In the genomic region with DNA sequence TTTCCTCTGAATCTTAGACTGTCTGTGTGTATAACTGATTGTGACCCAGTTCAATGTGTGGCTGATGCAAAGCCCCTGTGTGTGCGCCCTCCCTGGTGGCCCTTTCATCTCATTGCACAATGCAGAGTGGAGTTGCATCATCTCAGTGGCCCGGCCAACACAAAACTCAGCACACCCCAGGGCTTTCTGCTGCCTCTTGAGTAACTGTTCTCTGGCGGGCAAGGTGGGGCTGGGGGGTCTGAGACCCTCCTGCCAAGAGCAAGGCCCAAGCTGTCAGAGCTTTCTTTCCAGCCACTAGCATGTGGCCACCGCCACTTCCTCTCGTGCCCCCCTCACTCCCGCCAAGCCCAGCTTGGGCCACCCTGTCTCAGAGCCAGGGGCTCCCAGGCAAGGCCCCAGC, we compare ENCODE assay signal across 9 cellular contexts.
DNase-seq lines count a peak whose midpoint lies in the region; ATAC-seq, FAIRE-seq and TF ChIP-seq lines count a peak whose summit lies in the region.
"Had no signal": no experiment of that assay in that cellular context is flagged by ENCODE, and none has a peak within 500 bp of the region (broad histone marks: within the 10 kb centered on the region; RNA-seq: fewer than 3 reads in every experiment).

No MANE protein-coding gene starts in this region.

- H2BK20ac ChIP-seq in H1 (ENCODE audit: low read length) = no peak overlapping the region; the same call in 1 of the 2 replicates

- no peak for TF ChIP-seq RAD21 in H1 (IDR thresholded peaks at IDR 0.05 in 1 of 2, conservative IDR thresholded peaks at IDR 0.05 in 1 of 2; ENCODE audit: low read depth in 2 of 2, low read length in 2 of 2)

- H2BK15ac ChIP-seq in H1 (ENCODE audit: low read length) = 0 out of 2 replicates have a peak overlapping the region, but pooled peaks have one; percentile 72

- peaks cover 2% of the 10 kb centered on the region; the same call in 1 of the 2 replicates for H3K23me2 ChIP-seq in H1 (ENCODE audit: low read depth, low read length)

- no peaks in the 10 kb centered on the region for H3K79me2 ChIP-seq in DND-41 (ENCODE audit: insufficient read depth, low read length)
- no peaks in the 10 kb centered on the region for H3K79me2 ChIP-seq in H1 (ENCODE audit: control insufficient read depth in 1 of 2, insufficient read depth in 2 of 2, low read length in 2 of 2)
- no peaks in the 10 kb centered on the region for H3K79me2 ChIP-seq in neural progenitor cell (ENCODE audit: low read depth)

- no peaks in the 10 kb centered on the region for H4K20me1 ChIP-seq in DND-41 (ENCODE audit: insufficient read depth, low read length)
- no peaks in the 10 kb centered on the region for H4K20me1 ChIP-seq in H1 (replicated peaks in 1 of 2; ENCODE audit: control insufficient read depth in 1 of 2, insufficient read depth in 2 of 2, low read length in 2 of 2)
- H4K20me1 ChIP-seq in neural progenitor cell (ENCODE audit: low read depth) = no peaks in the 10 kb centered on the region

- no peak overlapping the region for H3K23ac ChIP-seq in H1 (ENCODE audit: insufficient read length)

- peak overlapping the region; percentile 38; the same call in 1 of the 2 replicates for H3K27ac ChIP-seq in DND-41 (ENCODE audit: low read length)
- H3K27ac ChIP-seq in H1 (ENCODE audit: low read depth, low read length) = no peak overlapping the region
- no peak overlapping the region for H3K27ac ChIP-seq in neural progenitor cell

- H2AK5ac ChIP-seq in H1 (ENCODE audit: low read depth, low read length) = no peak overlapping the region

- peak overlapping the region; percentile 93; the same call in 1 of the 2 replicates for H2BK5ac ChIP-seq in H1 (ENCODE audit: low read depth, low read length)

- H3K9ac ChIP-seq in DND-41 (ENCODE audit: low read depth, low read length) (no peak overlapping the region; the same call in 1 of the 2 replicates), H1 (replicated peaks in 1 of 4; ENCODE audit: extremely low read depth in 1 of 4, low read depth in 3 of 4, low read length in 3 of 4) (no peak overlapping the region), neural progenitor cell (no peak overlapping the region)

- no peak overlapping the region for H3K4me3 ChIP-seq in DND-41 (ENCODE audit: low read depth in 1 of 2, low read length in 2 of 2)
- H3K4me3 ChIP-seq in H1 (ENCODE audit: extremely low read depth in 1 of 4, insufficient read depth in 2 of 4, low read depth in 3 of 4, low read length in 4 of 4) = no peak overlapping the region
- H3K4me3 ChIP-seq in neural progenitor cell = no peak overlapping the region

- H3K14ac ChIP-seq in H1 (ENCODE audit: insufficient read length) = no peak overlapping the region

- H2BK120ac ChIP-seq in H1 (replicated peaks; ENCODE audit: low read depth, low read length) = peak overlapping the region; percentile 43

- peak overlapping the region; percentile 56 for H4K91ac ChIP-seq in H1 (replicated peaks; ENCODE audit: insufficient read length, low read length)

- H3K4me3 Mint-ChIP-seq in neural progenitor cell = no peak overlapping the region
- no peak overlapping the region for H3K4me3 Mint-ChIP-seq in T-helper 2 cell treated with Interferon-gamma antibody and Interleukin-4, amounts not matched to agents 5 μg/mL and 100 μg/mL, for 36 hours

- H3K4me2 ChIP-seq in DND-41 (ENCODE audit: insufficient read depth, low read length) = no peak overlapping the region
- H3K4me2 ChIP-seq in H1 (ENCODE audit: insufficient read depth in 1 of 2, low read depth in 2 of 2, low read length in 2 of 2) = no peak overlapping the region
- H3K4me2 ChIP-seq in neural progenitor cell = no peak overlapping the region

- peaks cover 5% of the 10 kb centered on the region for H3K9me3 Mint-ChIP-seq in neural progenitor cell
- H3K9me3 Mint-ChIP-seq in T-helper 2 cell treated with Interferon-gamma antibody and Interleukin-4, amounts not matched to agents 5 μg/mL and 100 μg/mL, for 36 hours = no peaks in the 10 kb centered on the region

- peak overlapping the region; percentile 81 for H3K27ac Mint-ChIP-seq in neural progenitor cell
- H3K27ac Mint-ChIP-seq in T-helper 2 cell treated with Interferon-gamma antibody and Interleukin-4, amounts not matched to agents 5 μg/mL and 100 μg/mL, for 36 hours = no peak overlapping the region

- H2AFZ ChIP-seq in DND-41 (ENCODE audit: low read depth, low read length) (no peak overlapping the region), H1 (ENCODE audit: low read length) (no peak overlapping the region), neural progenitor cell (replicated peaks) (peak overlapping the region; percentile 53)

- TF ChIP-seq EP300 in H1 (IDR thresholded peaks at IDR 0.05; ENCODE audit: borderline replicate concordance in 1 of 2, low read depth in 2 of 2, low read length in 2 of 2) = no peak

- H3K79me1 ChIP-seq in H1 (ENCODE audit: low read depth, low read length) = no peaks in the 10 kb centered on the region

- H3F3A ChIP-seq in neural progenitor cell (ENCODE audit: low read depth) = no peaks in the 10 kb centered on the region

- TF ChIP-seq CTCF in DND-41 (IDR thresholded peaks at IDR 0.05; ENCODE audit: borderline replicate concordance, extremely low read depth, low read length, poor library complexity, severe bottlenecking) (peak; percentile 30), H1 (IDR thresholded peaks at IDR 0.05; ENCODE audit: control extremely low read depth in 1 of 3, insufficient read depth in 1 of 3, low read depth in 1 of 3, low read length in 3 of 3) (no peak), neural progenitor cell (IDR thresholded peaks at IDR 0.05) (peak; percentile 21)

- H3K36me3 Mint-ChIP-seq in neural progenitor cell = no peaks in the 10 kb centered on the region
- no peaks in the 10 kb centered on the region for H3K36me3 Mint-ChIP-seq in T-helper 2 cell treated with Interferon-gamma antibody and Interleukin-4, amounts not matched to agents 5 μg/mL and 100 μg/mL, for 36 hours (ENCODE audit: low read depth)

- H3K27me3 ChIP-seq in DND-41 (ENCODE audit: insufficient read depth, low read length, poor library complexity) (peaks cover 4% of the 10 kb centered on the region), H1 (replicated peaks in 1 of 4; ENCODE audit: control insufficient read depth in 3 of 4, extremely low read depth in 1 of 4, insufficient read depth in 3 of 4, low read length in 3 of 4) (no peaks in the 10 kb centered on the region; a peak in 2 of 7 replicates), neural progenitor cell (no peaks in the 10 kb centered on the region)

- peak overlapping the region; percentile 86; the same call in 1 of the 2 replicates for H4K8ac ChIP-seq in H1 (ENCODE audit: extremely low read depth, insufficient read depth, low read length)

- H3K18ac ChIP-seq in H1 (ENCODE audit: extremely low read depth, low read length) = peak overlapping the region; percentile 71

- DNase-seq in DND-41 = peak; percentile 77
- peak; percentile 79 for DNase-seq in NAMALWA (ENCODE audit: low spot score)
- no peak for DNase-seq in H1 (ENCODE audit: low read depth in 1 of 2, low spot score in 2 of 2)
- DNase-seq in neural progenitor cell (ENCODE audit: low spot score) = peak; percentile 48
- DNase-seq in T-helper 2 cell treated with Interferon-gamma antibody and Interleukin-4, amounts not matched to agents 5 μg/mL and 100 μg/mL, for 36 hours (ENCODE audit: low spot score) = no peak
- no peak for DNase-seq in stimulated activated naive CD4-positive, alpha-beta T cell treated with Interleukin-2 at 50 U/mL for 16 hours (lab: John Stamatoyannopoulos, UW)

- 68% methylated on average over 6 of the region's 6 CpGs; no CpG with 5 or more reads in 1 of the 2 experiments for WGBS in H1 (ENCODE audit: extremely low coverage in 1 of 2, insufficient coverage in 1 of 2, insufficient read length in 1 of 2, insufficient replicate concordance in 2 of 2, low coverage in 1 of 2, low lambda C conversion rate in 2 of 2, missing lambda C conversion rate in 1 of 2), 2 experiments

- H4K5ac ChIP-seq in H1 (ENCODE audit: insufficient read length, low read depth, low read length) = peak overlapping the region; percentile 26

- POLR2A ChIA-PET in H1 (lab: Charles Lee; ENCODE audit: partially characterized antibody) = interaction anchor here (0.9 to 1.3 kb wide), 2 partner anchors 12 to 46 kb away, joined by 3 to 4 read pairs; no protein-coding TSS in a partner anchor

- H3K4ac ChIP-seq in H1 (replicated peaks; ENCODE audit: insufficient read length, low read depth, low read length) = no peak overlapping the region

- no peak overlapping the region for H3K56ac ChIP-seq in H1 (replicated peaks; ENCODE audit: insufficient read length, low read depth, low read length)

- H3K36me3 ChIP-seq in DND-41 (ENCODE audit: insufficient read depth, low read length) (no peaks in the 10 kb centered on the region), H1 (ENCODE audit: control insufficient read depth in 2 of 4, insufficient read depth in 4 of 4, low read length in 3 of 4) (no peaks in the 10 kb centered on the region), neural progenitor cell (no peaks in the 10 kb centered on the region)

- peak overlapping the region; percentile 100 for H2BK12ac ChIP-seq in H1 (ENCODE audit: low read depth, low read length)

- H3K4me1 ChIP-seq in DND-41 (ENCODE audit: insufficient read depth, low read length) (peaks cover 21% of the 10 kb centered on the region), H1 (replicated peaks in 1 of 4; ENCODE audit: control insufficient read depth in 3 of 4, insufficient read depth in 4 of 4, low read length in 3 of 4) (peaks cover 0 to 11% (median under 1%) of the 10 kb centered on the region in 4 experiments; a peak in 5 of 7 replicates), neural progenitor cell (peaks cover 11% of the 10 kb centered on the region)

- H3K9me3 ChIP-seq in DND-41 (ENCODE audit: insufficient read depth, low read length, severe bottlenecking) (no peaks in the 10 kb centered on the region), H1 (ENCODE audit: insufficient read depth in 2 of 2, low read depth in 1 of 2, low read length in 1 of 2) (peaks cover 0 to 4% of the 10 kb centered on the region in 2 experiments; a peak in 1 of 4 replicates), neural progenitor cell (ENCODE audit: low read depth) (no peaks in the 10 kb centered on the region)

- CTCF ChIA-PET in H1 (lab: Charles Lee; ENCODE audit: partially characterized antibody) = interaction anchor here (0.8 to 1.6 kb wide), 6 partner anchors 15 to 128 kb away, joined by 3 to 12 read pairs (median 4); no protein-coding TSS in a partner anchor

- no peak for TF ChIP-seq POLR2A in H1 (IDR thresholded peaks at IDR 0.05; ENCODE audit: control extremely low read depth in 1 of 2, low read depth in 2 of 2, low read length in 2 of 2)

- ATAC-seq in DND-41 (ENCODE audit: insufficient read depth, low read depth) (peak; percentile 81), GM21367 (IDR thresholded peaks at IDR 0.05; ENCODE audit: unreplicated experiment) (no peak), HG03378 (IDR thresholded peaks at IDR 0.05; ENCODE audit: unreplicated experiment) (no peak)
- ATAC-seq: Panc1 had no signal

- H3K27me3 Mint-ChIP-seq in neural progenitor cell (ENCODE audit: insufficient read depth, low read depth) = peaks cover 14% of the 10 kb centered on the region
- H3K27me3 Mint-ChIP-seq in T-helper 2 cell treated with Interferon-gamma antibody and Interleukin-4, amounts not matched to agents 5 μg/mL and 100 μg/mL, for 36 hours (ENCODE audit: low read depth) = no peaks in the 10 kb centered on the region

- H3K4me1 Mint-ChIP-seq in neural progenitor cell = peaks cover 22% of the 10 kb centered on the region
- H3K4me1 Mint-ChIP-seq in T-helper 2 cell treated with Interferon-gamma antibody and Interleukin-4, amounts not matched to agents 5 μg/mL and 100 μg/mL, for 36 hours (ENCODE audit: low read depth) = no peaks in the 10 kb centered on the region

- FAIRE-seq in H1 (lab: Jason Lieb, UNC) = no peak

Comparison
In these comparisons a context has a peak if more than half of its experiments do, and no peak if none do; other contexts are left out.
1. DNase-seq: peak in DND-41 (single experiment), NAMALWA (single experiment) and neural progenitor cell (single experiment); none in H1 (0 of 2), T-helper 2 cell treated with Interferon-gamma antibody and Interleukin-4, amounts not matched to agents 5 μg/mL and 100 μg/mL, for 36 hours (single experiment) and stimulated activated naive CD4-positive, alpha-beta T cell treated with Interleukin-2 at 50 U/mL for 16 hours (single experiment).
2. CTCF ChIP-seq: peak in DND-41 (single experiment) and neural progenitor cell (single experiment); none in H1 (0 of 3).